Comparison of ENCODE assay signal across 1 cellular context in the genomic region with DNA sequence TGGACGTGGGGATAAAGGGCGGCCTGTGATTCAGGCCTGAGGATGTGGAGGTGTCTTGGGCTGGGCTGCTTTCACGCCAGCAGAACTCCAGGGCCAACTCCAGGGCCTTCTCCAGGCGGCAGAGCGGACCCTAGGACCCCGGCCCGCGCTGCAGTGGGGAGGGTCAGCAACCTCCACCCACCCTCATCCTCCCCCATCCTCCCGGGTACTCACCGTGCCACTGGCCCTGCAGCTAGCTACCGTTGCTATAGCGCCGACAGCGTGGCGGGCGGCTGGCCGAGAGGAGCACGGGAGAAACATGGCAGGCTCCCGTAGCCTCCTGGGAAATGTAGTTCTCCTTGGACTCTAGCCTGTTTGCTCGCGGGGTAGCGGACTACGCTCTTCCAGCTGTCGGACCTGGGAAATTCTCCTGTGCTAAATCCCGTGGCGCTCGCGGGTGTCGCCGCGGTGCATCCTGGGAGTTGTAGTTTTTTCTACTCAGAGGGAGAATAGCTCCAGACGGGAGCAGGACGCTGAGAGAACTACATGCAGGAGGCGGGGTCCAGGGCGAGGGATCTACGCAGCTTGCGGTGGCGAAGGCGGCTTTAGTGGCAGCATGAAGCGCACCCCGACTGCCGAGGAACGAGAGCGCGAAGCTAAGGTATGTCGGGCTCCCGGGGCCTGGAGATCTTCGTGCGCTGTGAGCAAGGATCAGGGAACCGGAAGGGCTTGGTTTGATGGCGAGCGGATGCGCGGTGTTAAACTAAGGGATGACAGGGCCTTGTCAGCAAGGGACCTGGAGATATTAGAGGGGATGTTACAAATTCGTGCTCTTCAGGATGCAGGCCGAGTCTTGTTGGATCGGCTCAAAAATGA.
TF ChIP-seq lines count a peak whose summit lies in the region.

FTO (plus strand) TSS at position 567 of the 855 bp plus-strand sequence.
RPGRIP1L (minus strand) TSS at position 270 of the 855 bp plus-strand sequence. CDS start 3,136 bp downstream, outside the sequence.

TF ChIP-seq in HepG2, 621 proteins besides CTCF, POLR2A, EP300 and RAD21 (continued from another document and continues in another):
- TF ChIP-seq, protein P1, sequence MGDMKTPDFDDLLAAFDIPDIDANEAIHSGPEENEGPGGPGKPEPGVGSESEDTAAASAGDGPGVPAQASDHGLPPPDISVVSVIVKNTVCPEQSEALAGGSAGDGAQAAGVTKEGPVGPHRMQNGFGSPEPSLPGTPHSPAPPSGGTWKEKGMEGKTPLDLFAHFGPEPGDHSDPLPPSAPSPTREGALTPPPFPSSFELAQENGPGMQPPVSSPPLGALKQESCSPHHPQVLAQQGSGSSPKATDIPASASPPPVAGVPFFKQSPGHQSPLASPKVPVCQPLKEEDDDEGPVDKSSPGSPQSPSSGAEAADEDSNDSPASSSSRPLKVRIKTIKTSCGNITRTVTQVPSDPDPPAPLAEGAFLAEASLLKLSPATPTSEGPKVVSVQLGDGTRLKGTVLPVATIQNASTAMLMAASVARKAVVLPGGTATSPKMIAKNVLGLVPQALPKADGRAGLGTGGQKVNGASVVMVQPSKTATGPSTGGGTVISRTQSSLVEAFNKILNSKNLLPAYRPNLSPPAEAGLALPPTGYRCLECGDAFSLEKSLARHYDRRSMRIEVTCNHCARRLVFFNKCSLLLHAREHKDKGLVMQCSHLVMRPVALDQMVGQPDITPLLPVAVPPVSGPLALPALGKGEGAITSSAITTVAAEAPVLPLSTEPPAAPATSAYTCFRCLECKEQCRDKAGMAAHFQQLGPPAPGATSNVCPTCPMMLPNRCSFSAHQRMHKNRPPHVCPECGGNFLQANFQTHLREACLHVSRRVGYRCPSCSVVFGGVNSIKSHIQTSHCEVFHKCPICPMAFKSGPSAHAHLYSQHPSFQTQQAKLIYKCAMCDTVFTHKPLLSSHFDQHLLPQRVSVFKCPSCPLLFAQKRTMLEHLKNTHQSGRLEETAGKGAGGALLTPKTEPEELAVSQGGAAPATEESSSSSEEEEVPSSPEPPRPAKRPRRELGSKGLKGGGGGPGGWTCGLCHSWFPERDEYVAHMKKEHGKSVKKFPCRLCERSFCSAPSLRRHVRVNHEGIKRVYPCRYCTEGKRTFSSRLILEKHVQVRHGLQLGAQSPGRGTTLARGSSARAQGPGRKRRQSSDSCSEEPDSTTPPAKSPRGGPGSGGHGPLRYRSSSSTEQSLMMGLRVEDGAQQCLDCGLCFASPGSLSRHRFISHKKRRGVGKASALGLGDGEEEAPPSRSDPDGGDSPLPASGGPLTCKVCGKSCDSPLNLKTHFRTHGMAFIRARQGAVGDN (CRISPR knock-in tag; IDR thresholded peaks at IDR 0.05): peak; percentile 96
- TF ChIP-seq HNF4G (IDR thresholded peaks at IDR 0.05; ENCODE audit: borderline replicate concordance, low read depth, low read length) (peak; percentile 38; the same call in 1 of the 2 replicates), HNF4G (CRISPR knock-in tag; IDR thresholded peaks at IDR 0.05; ENCODE audit: borderline replicate concordance, low read depth) (no peak), ZNF629 (CRISPR knock-in tag; conservative IDR thresholded peaks at IDR 0.05) (no peak), ZNF337 (CRISPR knock-in tag; IDR thresholded peaks at IDR 0.05; ENCODE audit: borderline replicate concordance, low read depth) (no peak), EEA1 (CRISPR knock-in tag; IDR thresholded peaks at IDR 0.05; ENCODE audit: borderline replicate concordance) (0 out of 2 replicates have a peak, but pooled peaks have one; percentile 61), USF2 (IDR thresholded peaks at IDR 0.05; ENCODE audit: low read depth, low read length) (no peak), USF2 (CRISPR knock-in tag; IDR thresholded peaks at IDR 0.05; ENCODE audit: borderline replicate concordance) (peak; percentile 60; the same call in 1 of the 2 replicates), NCOA1 (CRISPR knock-in tag; IDR thresholded peaks at IDR 0.05) (no peak), IRF2 (CRISPR knock-in tag; IDR thresholded peaks at IDR 0.05) (peak; percentile 99), ZNF33B (CRISPR knock-in tag; IDR thresholded peaks at IDR 0.05) (no peak), HINFP (CRISPR knock-in tag; IDR thresholded peaks at IDR 0.05; ENCODE audit: low read depth) (peak; percentile 89), CEBPB (IDR thresholded peaks at IDR 0.05; ENCODE audit: borderline replicate concordance, low read depth, low read length) (no peak), POLR2AphosphoS5 (IDR thresholded peaks at IDR 0.05; ENCODE audit: low read depth, low read length) (peak; percentile 49), TAF15 (IDR thresholded peaks at IDR 0.05; ENCODE audit: low read depth, low read length, poor library complexity, severe bottlenecking) (peak; percentile 62), SNAPC2 (CRISPR knock-in tag; IDR thresholded peaks at IDR 0.05) (no peak; the same call in 1 of the 2 replicates), ZKSCAN8 (CRISPR knock-in tag; IDR thresholded peaks at IDR 0.05; ENCODE audit: borderline replicate concordance) (peak; percentile 46; the same call in 1 of the 2 replicates), SP4 (CRISPR knock-in tag; IDR thresholded peaks at IDR 0.05) (peak; percentile 72; the same call in 1 of the 2 replicates), FOXJ3 (CRISPR knock-in tag; IDR thresholded peaks at IDR 0.05; ENCODE audit: borderline replicate concordance) (peak; percentile 78; the same call in 1 of the 2 replicates), PBX3 (CRISPR knock-in tag; IDR thresholded peaks at IDR 0.05; ENCODE audit: borderline replicate concordance) (no peak), STAT5B (CRISPR knock-in tag; IDR thresholded peaks at IDR 0.05) (no peak), ZNF672 (CRISPR knock-in tag; IDR thresholded peaks at IDR 0.05) (no peak), MTF1 (CRISPR knock-in tag; IDR thresholded peaks at IDR 0.05) (no peak), ZNF772 (CRISPR knock-in tag; IDR thresholded peaks at IDR 0.05) (peak; percentile 92; the same call in 1 of the 2 replicates), ZNF552 (CRISPR knock-in tag; IDR thresholded peaks at IDR 0.05; ENCODE audit: borderline replicate concordance) (no peak), ZXDC (CRISPR knock-in tag; IDR thresholded peaks at IDR 0.05) (no peak), ZNF614 (CRISPR knock-in tag; IDR thresholded peaks at IDR 0.05; ENCODE audit: borderline replicate concordance) (peak; percentile 96), U2AF2 (IDR thresholded peaks at IDR 0.05; ENCODE audit: low read depth, low read length) (peak; percentile 96), ZNF782 (CRISPR knock-in tag; IDR thresholded peaks at IDR 0.05; ENCODE audit: borderline replicate concordance) (no peak; the same call in none of the 2 replicates), ZNF432 (CRISPR knock-in tag; IDR thresholded peaks at IDR 0.05; ENCODE audit: borderline replicate concordance) (no peak), HNF1B (CRISPR knock-in tag; IDR thresholded peaks at IDR 0.05) (peak; percentile 94)
- TF ChIP-seq, protein P2, sequence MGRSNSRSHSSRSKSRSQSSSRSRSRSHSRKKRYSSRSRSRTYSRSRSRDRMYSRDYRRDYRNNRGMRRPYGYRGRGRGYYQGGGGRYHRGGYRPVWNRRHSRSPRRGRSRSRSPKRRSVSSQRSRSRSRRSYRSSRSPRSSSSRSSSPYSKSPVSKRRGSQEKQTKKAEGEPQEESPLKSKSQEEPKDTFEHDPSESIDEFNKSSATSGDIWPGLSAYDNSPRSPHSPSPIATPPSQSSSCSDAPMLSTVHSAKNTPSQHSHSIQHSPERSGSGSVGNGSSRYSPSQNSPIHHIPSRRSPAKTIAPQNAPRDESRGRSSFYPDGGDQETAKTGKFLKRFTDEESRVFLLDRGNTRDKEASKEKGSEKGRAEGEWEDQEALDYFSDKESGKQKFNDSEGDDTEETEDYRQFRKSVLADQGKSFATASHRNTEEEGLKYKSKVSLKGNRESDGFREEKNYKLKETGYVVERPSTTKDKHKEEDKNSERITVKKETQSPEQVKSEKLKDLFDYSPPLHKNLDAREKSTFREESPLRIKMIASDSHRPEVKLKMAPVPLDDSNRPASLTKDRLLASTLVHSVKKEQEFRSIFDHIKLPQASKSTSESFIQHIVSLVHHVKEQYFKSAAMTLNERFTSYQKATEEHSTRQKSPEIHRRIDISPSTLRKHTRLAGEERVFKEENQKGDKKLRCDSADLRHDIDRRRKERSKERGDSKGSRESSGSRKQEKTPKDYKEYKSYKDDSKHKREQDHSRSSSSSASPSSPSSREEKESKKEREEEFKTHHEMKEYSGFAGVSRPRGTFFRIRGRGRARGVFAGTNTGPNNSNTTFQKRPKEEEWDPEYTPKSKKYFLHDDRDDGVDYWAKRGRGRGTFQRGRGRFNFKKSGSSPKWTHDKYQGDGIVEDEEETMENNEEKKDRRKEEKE (IDR thresholded peaks at IDR 0.05): no peak
- TF ChIP-seq, protein P3, sequence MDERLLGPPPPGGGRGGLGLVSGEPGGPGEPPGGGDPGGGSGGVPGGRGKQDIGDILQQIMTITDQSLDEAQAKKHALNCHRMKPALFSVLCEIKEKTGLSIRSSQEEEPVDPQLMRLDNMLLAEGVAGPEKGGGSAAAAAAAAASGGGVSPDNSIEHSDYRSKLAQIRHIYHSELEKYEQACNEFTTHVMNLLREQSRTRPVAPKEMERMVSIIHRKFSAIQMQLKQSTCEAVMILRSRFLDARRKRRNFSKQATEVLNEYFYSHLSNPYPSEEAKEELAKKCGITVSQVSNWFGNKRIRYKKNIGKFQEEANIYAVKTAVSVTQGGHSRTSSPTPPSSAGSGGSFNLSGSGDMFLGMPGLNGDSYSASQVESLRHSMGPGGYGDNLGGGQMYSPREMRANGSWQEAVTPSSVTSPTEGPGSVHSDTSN (CRISPR knock-in tag; IDR thresholded peaks at IDR 0.05): 0 out of 2 replicates have a peak, but pooled peaks have one; percentile 19
